1 cellular context compared by ENCODE assay signal in genomic region chr7:46153951-46154787, GRCh38.
TF ChIP-seq lines count a peak whose summit lies in the region.

No MANE protein-coding gene starts in this region.

TF ChIP-seq in HepG2, 621 proteins besides CTCF, POLR2A, EP300 and RAD21 (continued from another document and continues in another):
- TF ChIP-seq FOXO4 (CRISPR knock-in tag; conservative IDR thresholded peaks at IDR 0.05) = no peak
- no peak for TF ChIP-seq AGO1 (IDR thresholded peaks at IDR 0.05; ENCODE audit: low read depth, low read length, poor library complexity, severe bottlenecking)
- TF ChIP-seq DMAP1 (CRISPR knock-in tag; IDR thresholded peaks at IDR 0.05) = peak; percentile 59; the same call in 1 of the 2 replicates
- peak; percentile 74; the same call in 1 of the 2 replicates for TF ChIP-seq POGZ (CRISPR knock-in tag; IDR thresholded peaks at IDR 0.05)
- TF ChIP-seq ZNF432 (CRISPR knock-in tag; IDR thresholded peaks at IDR 0.05; ENCODE audit: borderline replicate concordance) = no peak
- no peak for TF ChIP-seq CHCHD3 (CRISPR knock-in tag; IDR thresholded peaks at IDR 0.05)
- TF ChIP-seq CC2D1A (CRISPR knock-in tag; IDR thresholded peaks at IDR 0.05) = no peak
- TF ChIP-seq PRDM15 (CRISPR knock-in tag; IDR thresholded peaks at IDR 0.05) = no peak
- TF ChIP-seq ZNF510 (CRISPR knock-in tag; IDR thresholded peaks at IDR 0.05; ENCODE audit: low read depth) = no peak
- TF ChIP-seq ZFP36L2 (CRISPR knock-in tag; IDR thresholded peaks at IDR 0.05) = no peak
- TF ChIP-seq ZNF781 (CRISPR knock-in tag; IDR thresholded peaks at IDR 0.05; ENCODE audit: borderline replicate concordance, not compliant biosample characterization) = no peak
- no peak for TF ChIP-seq ZNF17 (CRISPR knock-in tag; IDR thresholded peaks at IDR 0.05)
- no peak for TF ChIP-seq AKNA (CRISPR knock-in tag; IDR thresholded peaks at IDR 0.05; ENCODE audit: borderline replicate concordance)
- peak; percentile 26; the same call in 1 of the 2 replicates for TF ChIP-seq ZNF607 (CRISPR knock-in tag; IDR thresholded peaks at IDR 0.05; ENCODE audit: borderline replicate concordance)
- no peak for TF ChIP-seq HES4 (CRISPR knock-in tag; IDR thresholded peaks at IDR 0.05; ENCODE audit: borderline replicate concordance)
- TF ChIP-seq ZBTB33 (CRISPR knock-in tag; IDR thresholded peaks at IDR 0.05) = no peak
- TF ChIP-seq TARDBP (CRISPR knock-in tag; IDR thresholded peaks at IDR 0.05) = no peak; the same call in 1 of the 2 replicates
- no peak for TF ChIP-seq TOE1 (CRISPR knock-in tag; IDR thresholded peaks at IDR 0.05)
- TF ChIP-seq ZNF776 (CRISPR knock-in tag; IDR thresholded peaks at IDR 0.05) = no peak
- no peak for TF ChIP-seq ZNF18 (CRISPR knock-in tag; IDR thresholded peaks at IDR 0.05; ENCODE audit: insufficient replicate concordance)
- no peak for TF ChIP-seq ZNF710 (CRISPR knock-in tag; IDR thresholded peaks at IDR 0.05; ENCODE audit: borderline replicate concordance)
- TF ChIP-seq ZNF746 (CRISPR knock-in tag; IDR thresholded peaks at IDR 0.05) = no peak
- TF ChIP-seq ZNF3 (CRISPR knock-in tag; IDR thresholded peaks at IDR 0.05) = no peak
- no peak for TF ChIP-seq ZNF333 (CRISPR knock-in tag; IDR thresholded peaks at IDR 0.05; ENCODE audit: borderline replicate concordance)
- TF ChIP-seq THAP9 (CRISPR knock-in tag; IDR thresholded peaks at IDR 0.05; ENCODE audit: borderline replicate concordance) = no peak
- no peak for TF ChIP-seq ZHX1 (CRISPR knock-in tag; IDR thresholded peaks at IDR 0.05; ENCODE audit: low read depth)
- no peak for TF ChIP-seq ZFY (CRISPR knock-in tag; IDR thresholded peaks at IDR 0.05)
- no peak for TF ChIP-seq ZMAT5 (CRISPR knock-in tag; IDR thresholded peaks at IDR 0.05; ENCODE audit: borderline replicate concordance, low read depth)
- no peak for TF ChIP-seq ZNF44 (CRISPR knock-in tag; IDR thresholded peaks at IDR 0.05)
- TF ChIP-seq ZBTB25 (CRISPR knock-in tag; IDR thresholded peaks at IDR 0.05) = 0 out of 2 replicates have a peak, but pooled peaks have one; percentile 22
- peak; percentile 65 for TF ChIP-seq IRF2 (CRISPR knock-in tag; IDR thresholded peaks at IDR 0.05)
